ENCODE assay signal across 8 cellular contexts in the genomic region with DNA sequence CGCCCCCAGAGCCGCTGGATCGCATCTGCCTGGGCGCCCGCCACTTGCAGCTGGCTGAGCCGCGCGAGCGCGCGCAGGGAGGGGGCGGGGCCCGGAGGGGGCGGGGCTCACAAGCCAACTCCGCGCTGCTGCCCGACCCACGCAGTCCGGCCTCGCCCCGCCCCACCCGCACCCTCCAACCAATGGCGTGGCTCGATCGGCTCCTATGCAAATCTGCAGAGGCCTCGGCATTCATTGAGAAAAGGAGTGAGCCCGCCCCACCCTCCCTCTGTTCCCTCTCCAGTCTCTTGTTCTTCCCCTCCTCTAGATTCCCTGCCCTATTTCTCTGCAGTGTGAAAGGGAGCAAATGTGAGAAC. TPM values are rescaled to one million over a fixed set of nuclear protein-coding genes. Genes with fewer than 3 reads are reported as not detected.
DNase-seq lines count a peak whose midpoint lies in the region; ATAC-seq and TF ChIP-seq lines count a peak whose summit lies in the region.

TSS of gene ALK (minus strand) at position 27 of the 356 bp plus-strand sequence. CDS start 927 bp downstream, outside the sequence.

- TF ChIP-seq EP300 in ovary (IDR thresholded peaks at IDR 0.05) (no peak), transverse colon (IDR thresholded peaks at IDR 0.05; ENCODE audit: low read depth) (no peak)

- peaks cover 22% of the 10 kb centered on the region for H3K4me1 Mint-ChIP-seq in activated naive CD8-positive, alpha-beta T cell (ENCODE audit: low read depth)

- H3K4me1 ChIP-seq in SJSA1 (replicated peaks) (0 out of 2 replicates have a peak, but pooled peaks cover 3% of the 10 kb centered on the region), ovary (ENCODE audit: insufficient read depth) (peaks cover 17% of the 10 kb centered on the region), transverse colon (peaks cover 0 to 22% (median 14%) of the 10 kb centered on the region in 4 donors)

- intact Hi-C loops in Right ventricle myocardium inferior (cut with DNase I) = no loop called here
- intact Hi-C loops in ovary (cut with DNase I) = no loop called here
- intact Hi-C loops in transverse colon (cut with DNase I; ENCODE audit: low total_unique reads) = loop anchor here (10.0 kb wide), 1 partner anchor 153 kb away; no protein-coding TSS in a partner anchor

- H3K4me3 ChIP-seq in SJSA1 (no peak within 1 kb of the TSS), ovary (peak within 1 kb of the TSS; percentile 12), transverse colon (peak within 1 kb of the TSS in 2 of 4 donors; percentile 24 to 47)

- H3K27me3 ChIP-seq in SJSA1 (replicated peaks) (peaks cover 35% of the 10 kb centered on the region), ovary (no peaks in the 10 kb centered on the region), transverse colon (peaks cover 70% of the 10 kb centered on the region)

- H3K27ac ChIP-seq in SJSA1 = no peak within 1 kb of the TSS
- H3K27ac ChIP-seq in ovary = no peak within 1 kb of the TSS
- no peak within 1 kb of the TSS for H3K27ac ChIP-seq in transverse colon

- H3K9me3 Mint-ChIP-seq in activated naive CD8-positive, alpha-beta T cell (ENCODE audit: low read depth) = peaks cover 3% of the 10 kb centered on the region

- TF ChIP-seq CTCF in ovary (IDR thresholded peaks at IDR 0.05) (no peak), transverse colon (IDR thresholded peaks at IDR 0.05) (no peak)

- peak within 1 kb of the TSS; percentile 59 for H3K4me3 Mint-ChIP-seq in activated naive CD8-positive, alpha-beta T cell

- WGBS in ovary, 3 donors = 0 to 1% (median 1%) methylated on average over 13 to 27 of the region's 27 CpGs
- 2% methylated on average over 9 of the region's 27 CpGs; no CpG with 5 or more reads in 1 of the 2 donors for WGBS in transverse colon (ENCODE audit: low coverage in 1 of 2), 2 donors

- TF ChIP-seq POLR2A in ovary (IDR thresholded peaks at IDR 0.05) (no peak), transverse colon (IDR thresholded peaks at IDR 0.05) (no peak)

- ATAC-seq in Right ventricle myocardium inferior = peak; percentile 97
- ATAC-seq in GM19467 (IDR thresholded peaks at IDR 0.05; ENCODE audit: unreplicated experiment) = no peak

- no peak within 1 kb of the TSS for H3K27ac Mint-ChIP-seq in activated naive CD8-positive, alpha-beta T cell

- DNase-seq in DMS 273 treated with DMSO at 0.1 percent for 48 hours (lab: John Stamatoyannopoulos, UW) (peak; percentile 88), LHCN-M2 (ENCODE audit: low read depth) (peak; percentile 71), SJSA1 (ENCODE audit: low read depth in 1 of 2, low spot score in 2 of 2) (peak; percentile 15 to 73), Right ventricle myocardium inferior (ENCODE audit: missing footprints) (peak; percentile 89), ovary (peak; percentile 65 to 87 (median 72)), transverse colon (peak; percentile 75)

- H3K27me3 Mint-ChIP-seq in activated naive CD8-positive, alpha-beta T cell = peaks cover 44% of the 10 kb centered on the region

- in situ Hi-C loops in transverse colon (cut with MboI; ENCODE audit: low pct_ligation_motif_present in 1 of 4, low pct_unique_long_range_greater_than_20kb in 1 of 4, low sequenced_read_pairs in 3 of 4) = no loop called here

- H3K36me3 Mint-ChIP-seq in activated naive CD8-positive, alpha-beta T cell = peaks cover 3% of the 10 kb centered on the region

- H3K9me3 ChIP-seq in SJSA1 (replicated peaks) = 0 out of 2 replicates have a peak, but pooled peaks cover 9% of the 10 kb centered on the region
- H3K9me3 ChIP-seq in ovary = no peaks in the 10 kb centered on the region
- H3K9me3 ChIP-seq in transverse colon = no peaks in the 10 kb centered on the region

- no peaks in the 10 kb centered on the region for H3K36me3 ChIP-seq in SJSA1
- H3K36me3 ChIP-seq in ovary = no peaks in the 10 kb centered on the region
- no peaks in the 10 kb centered on the region for H3K36me3 ChIP-seq in transverse colon

RNA-seq across cellular contexts. Expression of gene ALK, which starts in this region (rescaled TPM):
- 0.06 TPM in 1 of 2 replicates, not detected in the other for total RNA-seq in LHCN-M2 (2014; rRNA removed)
- polyA plus RNA-seq in LHCN-M2 (2012) = 0.01 TPM
- total RNA-seq in SJSA1 (2014; rRNA removed; shearing (Covaris generic)) = not detected in 2 replicates
- total RNA-seq in Right ventricle myocardium inferior = 0.08 TPM
- total RNA-seq in ovary = 1 to 10 TPM in 1 of 7 donors, under 1 TPM in 5, not detected in 1; 0.07 to 1.7 (median 0.28) TPM
- under 1 TPM; 0.05 to 0.07 TPM for polyA plus RNA-seq in ovary
- under 1 TPM in 2 of 4 donors, not detected in 2; 0.32 to 0.82 TPM for total RNA-seq in transverse colon

Comparison
In these comparisons a context has a peak if more than half of its experiments do, and no peak if none do; other contexts are left out.
1. Peak in DNase-seq in LHCN-M2; RNA of the gene not detected or under 1 TPM.
2. Peak in DNase-seq in SJSA1; RNA of the gene not detected or under 1 TPM.
3. Peak in DNase-seq and ATAC-seq in Right ventricle myocardium inferior; RNA of the gene not detected or under 1 TPM.
4. Peak in DNase-seq in transverse colon; RNA of the gene not detected or under 1 TPM.